14 cellular contexts compared by ENCODE assay signal in genomic region chr2:145412155-145412554, GRCh38.
A peak's percentile ranks its signal among the peaks of the same experiment; 100 is the strongest.
DNase-seq lines count a peak whose midpoint lies in the region; ATAC-seq, FAIRE-seq and TF ChIP-seq lines count a peak whose summit lies in the region.
"Had no signal": no experiment of that assay in that cellular context is flagged by ENCODE, and none has a peak within 500 bp of the region (broad histone marks: within the 10 kb centered on the region; RNA-seq: fewer than 3 reads in every experiment).

No MANE protein-coding gene starts in this region.

- intact Hi-C loops in activated CD8-positive, alpha-beta T cell treated with anti-CD3 and anti-CD28 coated beads for 36 hours (cut with micrococcal nuclease) = loop anchor here (5.0 kb wide), 1 partner anchor 90 kb away; no protein-coding TSS in a partner anchor
- intact Hi-C loops in left lung (cut with DNase I) = no loop called here

- no peak overlapping the region for H3K4me3 Mint-ChIP-seq in activated CD8-positive, alpha-beta T cell treated with anti-CD3 and anti-CD28 coated beads, Interleukin-2, amount 10 ng/mL, durations not matched to agents 7 days and 5 days
- no peak overlapping the region for H3K4me3 Mint-ChIP-seq in activated CD8-positive, alpha-beta T cell treated with anti-CD3 and anti-CD28 coated beads for 36 hours
- H3K4me3 Mint-ChIP-seq in naive B cell = peak overlapping the region in 7 of 8 donors; percentile 57 to 86 (median 73)

- H3K4me1 ChIP-seq in left lung = peaks cover 0 to 4% of the 10 kb centered on the region in 2 donors
- H3K4me1 ChIP-seq: pancreas, upper lobe of right lung had no signal

- peaks cover 30% of the 10 kb centered on the region for H3K4me1 Mint-ChIP-seq in activated CD8-positive, alpha-beta T cell treated with anti-CD3 and anti-CD28 coated beads, Interleukin-2, amount 10 ng/mL, durations not matched to agents 7 days and 5 days (ENCODE audit: low read depth)
- peaks cover 14% of the 10 kb centered on the region for H3K4me1 Mint-ChIP-seq in activated CD8-positive, alpha-beta T cell treated with anti-CD3 and anti-CD28 coated beads for 36 hours (ENCODE audit: low read depth)
- peaks cover 35 to 56% (median 48%) of the 10 kb centered on the region in 3 donors for H3K4me1 Mint-ChIP-seq in naive B cell

- peaks cover 0 to 5% of the 10 kb centered on the region in 2 donors for H3K9me3 ChIP-seq in left lung
- H3K9me3 ChIP-seq: pancreas, upper lobe of right lung had no signal

- TF ChIP-seq CTCF in activated CD8-positive, alpha-beta T cell treated with anti-CD3 and anti-CD28 coated beads for 36 hours (IDR thresholded peaks at IDR 0.05) = no peak
- no peak for TF ChIP-seq CTCF in left lung (IDR thresholded peaks at IDR 0.05)

- peaks cover 16% of the 10 kb centered on the region for H3K36me3 Mint-ChIP-seq in activated CD8-positive, alpha-beta T cell treated with anti-CD3 and anti-CD28 coated beads, Interleukin-2, amount 10 ng/mL, durations not matched to agents 7 days and 5 days (ENCODE audit: low read depth)
- no peaks in the 10 kb centered on the region for H3K36me3 Mint-ChIP-seq in activated CD8-positive, alpha-beta T cell treated with anti-CD3 and anti-CD28 coated beads for 36 hours (ENCODE audit: low read depth)
- H3K36me3 Mint-ChIP-seq in naive B cell = peaks cover 8 to 9% of the 10 kb centered on the region in 2 donors

- peak overlapping the region; percentile 82 for H3K27ac Mint-ChIP-seq in activated CD8-positive, alpha-beta T cell treated with anti-CD3 and anti-CD28 coated beads, Interleukin-2, amount 10 ng/mL, durations not matched to agents 7 days and 5 days
- H3K27ac Mint-ChIP-seq in activated CD8-positive, alpha-beta T cell treated with anti-CD3 and anti-CD28 coated beads for 36 hours = no peak overlapping the region
- peak overlapping the region; percentile 44 to 93 (median 90) for H3K27ac Mint-ChIP-seq in naive B cell

- peaks cover 21% of the 10 kb centered on the region for H3K9me3 Mint-ChIP-seq in activated CD8-positive, alpha-beta T cell treated with anti-CD3 and anti-CD28 coated beads, Interleukin-2, amount 10 ng/mL, durations not matched to agents 7 days and 5 days (ENCODE audit: insufficient read depth)
- H3K9me3 Mint-ChIP-seq in activated CD8-positive, alpha-beta T cell treated with anti-CD3 and anti-CD28 coated beads for 36 hours = no peaks in the 10 kb centered on the region
- H3K9me3 Mint-ChIP-seq in naive B cell = peaks cover 0 to 31% (median 16%) of the 10 kb centered on the region in 7 donors

- POLR2A ChIA-PET in activated CD8-positive, alpha-beta T cell treated with anti-CD3 and anti-CD28 coated beads, Interleukin-2, amount 10 ng/mL, durations not matched to agents 7 days and 5 days (lab: Charles Lee) = interaction anchor here (1.0 to 1.3 kb wide), 2 partner anchors 13 to 53 kb away, joined by 3 read pairs; no protein-coding TSS in a partner anchor
- POLR2A ChIA-PET in activated CD8-positive, alpha-beta T cell treated with anti-CD3 and anti-CD28 coated beads for 36 hours (lab: Charles Lee) = no interaction called here

- peaks cover 48% of the 10 kb centered on the region for H3K27me3 Mint-ChIP-seq in activated CD8-positive, alpha-beta T cell treated with anti-CD3 and anti-CD28 coated beads, Interleukin-2, amount 10 ng/mL, durations not matched to agents 7 days and 5 days (ENCODE audit: low read depth)
- peaks cover 19% of the 10 kb centered on the region for H3K27me3 Mint-ChIP-seq in activated CD8-positive, alpha-beta T cell treated with anti-CD3 and anti-CD28 coated beads for 36 hours
- H3K27me3 Mint-ChIP-seq in naive B cell = peaks cover 4 to 10% (median 8%) of the 10 kb centered on the region in 3 donors

- H3K36me3 ChIP-seq in left lung = no peaks in the 10 kb centered on the region
- H3K36me3 ChIP-seq: cardiac muscle cell, pancreas, upper lobe of right lung had no signal

- DNase-seq in activated CD8-positive, alpha-beta T cell treated with anti-CD3 and anti-CD28 coated beads, Interleukin-2, amount 10 ng/mL, durations not matched to agents 7 days and 5 days = no peak
- no peak for DNase-seq in activated CD8-positive, alpha-beta T cell treated with anti-CD3 and anti-CD28 coated beads for 36 hours
- peak; percentile 62 for DNase-seq in naive B cell
- DNase-seq in hepatic stellate cell (ENCODE audit: low spot score) = no peak
- DNase-seq in left lung = no peak
- DNase-seq in RCC 7860 (ENCODE audit: low spot score) = no peak
- DNase-seq: activated T-cell treated with anti-CD3 and anti-CD28 coated beads, Interleukin-2, amount 50 U/mL, for 48 hours; pancreas; upper lobe of right lung had no signal

- ATAC-seq in activated CD8-positive, alpha-beta T cell treated with anti-CD3 and anti-CD28 coated beads, Interleukin-2, amount 10 ng/mL, durations not matched to agents 7 days and 5 days = no peak
- no peak for ATAC-seq in activated CD8-positive, alpha-beta T cell treated with anti-CD3 and anti-CD28 coated beads for 36 hours
- ATAC-seq in HG02571 (IDR thresholded peaks at IDR 0.05; ENCODE audit: unreplicated experiment) (peak; percentile 39), HG03460 (IDR thresholded peaks at IDR 0.05; ENCODE audit: unreplicated experiment) (peak; percentile 41), naive B cell (ENCODE audit: low read depth in 2 of 2) (peak; percentile 32 to 57), left lung (no peak)
- ATAC-seq: Panc1, pancreas, upper lobe of right lung had no signal

- FAIRE-seq in RCC 7860 (lab: Jason Lieb, UNC) = no peak
- FAIRE-seq: H54, pancreas had no signal

- H3K27me3 ChIP-seq in left lung = no peaks in the 10 kb centered on the region
- H3K27me3 ChIP-seq: cardiac muscle cell, pancreas, upper lobe of right lung had no signal

- no peak overlapping the region for H3K27ac ChIP-seq in left lung
- H3K27ac ChIP-seq: cardiac muscle cell, pancreas, upper lobe of right lung had no signal

- H3K4me3 ChIP-seq in left lung = no peak overlapping the region
- H3K4me3 ChIP-seq: cardiac muscle cell, pancreas, upper lobe of right lung had no signal

- CTCF ChIA-PET in activated CD8-positive, alpha-beta T cell treated with anti-CD3 and anti-CD28 coated beads, Interleukin-2, amount 10 ng/mL, durations not matched to agents 7 days and 5 days (lab: Charles Lee) = interaction anchor here (0.7 to 1.0 kb wide), 2 partner anchors 89 to 153 kb away, joined by 3 read pairs; no protein-coding TSS in a partner anchor
- CTCF ChIA-PET in activated CD8-positive, alpha-beta T cell treated with anti-CD3 and anti-CD28 coated beads for 36 hours (lab: Charles Lee) = interaction anchor here (1.0 kb wide), 1 partner anchor 10 kb away, joined by 3 read pairs; no protein-coding TSS in a partner anchor

Comparison
In these comparisons a context has a peak if more than half of its experiments do, and no peak if none do; other contexts are left out.
1. ATAC-seq: peak in HG02571 (single experiment), HG03460 (single experiment) and naive B cell (2 of 2); none in activated CD8-positive, alpha-beta T cell treated with anti-CD3 and anti-CD28 coated beads, Interleukin-2, amount 10 ng/mL, durations not matched to agents 7 days and 5 days (single experiment), activated CD8-positive, alpha-beta T cell treated with anti-CD3 and anti-CD28 coated beads for 36 hours (single experiment) and left lung (single experiment).
2. H3K4me3 Mint-ChIP-seq: peak in naive B cell (7 of 8); none in activated CD8-positive, alpha-beta T cell treated with anti-CD3 and anti-CD28 coated beads, Interleukin-2, amount 10 ng/mL, durations not matched to agents 7 days and 5 days (single experiment) and activated CD8-positive, alpha-beta T cell treated with anti-CD3 and anti-CD28 coated beads for 36 hours (single experiment).